8 cellular contexts compared by ENCODE assay signal in the genomic region with DNA sequence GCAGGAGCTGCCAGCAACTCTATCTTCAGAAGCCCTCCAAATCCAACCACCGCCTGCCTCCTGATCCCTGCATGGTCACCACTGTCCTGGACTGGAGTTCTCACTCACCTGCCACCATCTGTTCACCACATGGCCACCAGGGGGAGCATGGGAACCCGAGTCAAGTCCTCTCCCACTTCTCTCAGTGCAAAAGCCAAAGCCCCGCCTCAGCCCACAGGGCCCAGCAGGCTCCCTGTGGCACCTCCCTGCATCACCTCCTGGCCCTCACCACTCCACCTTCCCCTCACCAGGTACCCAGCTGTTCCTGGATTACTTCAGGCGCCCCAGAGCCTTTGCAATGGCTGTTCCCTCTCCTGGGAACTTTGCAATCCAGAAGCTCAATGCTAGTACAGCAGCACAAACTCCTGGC. TPM values are rescaled to one million over a fixed set of nuclear protein-coding genes. Genes with fewer than 3 reads are reported as not detected.
A peak's percentile ranks its signal among the peaks of the same experiment; 100 is the strongest.
DNase-seq lines count a peak whose midpoint lies in the region; ATAC-seq, FAIRE-seq and TF ChIP-seq lines count a peak whose summit lies in the region.

No MANE protein-coding gene starts in this region.

- H2AFZ ChIP-seq in keratinocyte (ENCODE audit: control insufficient read depth, low read length): no peak overlapping the region

- H3K4me3 ChIP-seq in brain microvascular endothelial cell (ENCODE audit: low read depth, low read length): no peak overlapping the region
- H3K4me3 ChIP-seq in keratinocyte (ENCODE audit: control insufficient read depth in 2 of 3, extremely low read depth in 1 of 3, insufficient read depth in 2 of 3, low read depth in 1 of 3, low read length in 3 of 3): no peak overlapping the region

- dilution Hi-C loops in keratinocyte (cut with MboI; ENCODE audit: extremely low pct_ligation_motif_present, low sequenced_read_pairs): no loop called here

- H3K9me1 ChIP-seq in keratinocyte (ENCODE audit: control insufficient read depth, extremely low read depth, insufficient read depth, low read length): no peaks in the 10 kb centered on the region

- H3K9ac ChIP-seq in keratinocyte (ENCODE audit: control insufficient read depth, extremely low read depth, insufficient read depth, low read length): no peak overlapping the region

- FAIRE-seq in keratinocyte (lab: Jason Lieb, UNC): no peak

- H3K4me1 ChIP-seq in keratinocyte (ENCODE audit: control insufficient read depth, extremely low read depth, insufficient read depth, low read length): no peaks in the 10 kb centered on the region

- H3K9me3 ChIP-seq in keratinocyte (ENCODE audit: control insufficient read depth, low read depth, low read length): no peaks in the 10 kb centered on the region

- H3K27ac ChIP-seq in VCaP (no peak overlapping the region), brain microvascular endothelial cell (no peak overlapping the region), keratinocyte (ENCODE audit: control insufficient read depth, insufficient read depth, low read length) (no peak overlapping the region)

- H3K4me2 ChIP-seq in keratinocyte (ENCODE audit: control insufficient read depth, extremely low read depth, insufficient read depth, low read depth, low read length): no peak overlapping the region

- peaks cover 12% of the 10 kb centered on the region for H3K79me2 ChIP-seq in keratinocyte (ENCODE audit: control insufficient read depth, insufficient read depth, low read length)

- in situ Hi-C loops in brain microvascular endothelial cell (cut with HindIII; ENCODE audit: low pct_ligation_motif_present, low sequenced_read_pairs): no loop called here

- peaks cover 51% of the 10 kb centered on the region for H3K36me3 ChIP-seq in brain microvascular endothelial cell (replicated peaks)
- H3K36me3 ChIP-seq in keratinocyte (ENCODE audit: control insufficient read depth in 2 of 2, extremely low read depth in 1 of 2, insufficient read depth in 2 of 2, low read length in 2 of 2): peaks cover 19 to 31% of the 10 kb centered on the region in 2 experiments

- H4K20me1 ChIP-seq in keratinocyte (ENCODE audit: control insufficient read depth, extremely low read depth, insufficient read depth, low read length): peaks cover 4% of the 10 kb centered on the region

- H3K27me3 ChIP-seq in brain microvascular endothelial cell (replicated peaks) (no peaks in the 10 kb centered on the region), keratinocyte (ENCODE audit: control insufficient read depth, extremely low read depth, insufficient read depth, low read length) (no peaks in the 10 kb centered on the region)

- no peak for ATAC-seq in HG02642 (IDR thresholded peaks at IDR 0.05; ENCODE audit: poor library complexity, unreplicated experiment)

- DNase-seq in activated gamma-delta T cell treated with Interleukin-2 at 50 U/mL for 16 hours: peak; percentile 86
- DNase-seq in activated gamma-delta T cell (lab: John Stamatoyannopoulos, UW): no peak
- peak; percentile 39 for DNase-seq in NCI-H2107 treated with DMSO at 0.1 percent for 48 hours (lab: John Stamatoyannopoulos, UW; ENCODE audit: unreplicated experiment)
- DNase-seq in brain microvascular endothelial cell: peak; percentile 74
- DNase-seq in keratinocyte (ENCODE audit: low read depth, low spot score): peak; percentile 57
- peak; percentile 77 for DNase-seq in stimulated activated CD4-positive, alpha-beta T cell treated with anti-CD3 and anti-CD28 coated beads, Interleukin-2, amount 100 ng/mL, for 4 hours (ENCODE audit: low read depth)

- TF ChIP-seq CTCF in VCaP (conservative IDR thresholded peaks at IDR 0.05) (peak; percentile 90), brain microvascular endothelial cell (IDR thresholded peaks at IDR 0.05; ENCODE audit: low read depth, low read length, missing control alignments) (peak; percentile 92), keratinocyte (optimal IDR thresholded peaks at IDR 0.05 in 1 of 3, IDR thresholded peaks at IDR 0.05 in 1 of 3, conservative IDR thresholded peaks at IDR 0.05 in 1 of 3; ENCODE audit: extremely low read depth in 1 of 3, insufficient read depth in 2 of 3, low read length in 3 of 3) (peak; percentile 91 to 95 (median 93))

RNA-seq across cellular contexts. Expression of gene DHPS, which starts 5.3 kb away (rescaled TPM):
- 36.5 to 45.0 TPM (median 37.2 TPM) in 3 replicates for polyA plus RNA-seq in keratinocyte
- 51.0 TPM for polyA plus RNA-seq in keratinocyte (2011; ENCODE audit: low read depth)
- 26.1 and 30.5 TPM in 2 replicates for polyA plus RNA-seq in keratinocyte (2011; cell fraction: cytosol; rRNA removed)
- polyA plus RNA-seq in keratinocyte (2011; cell fraction: nucleus; rRNA removed): 76.3 and 82.6 TPM in 2 replicates
- 38.1 and 59.4 TPM in 2 replicates for polyA plus RNA-seq in keratinocyte (2012; ENCODE audit: low replicate concordance)
- polyA minus RNA-seq in keratinocyte: 25.5 to 38.8 TPM (median 33.0 TPM) in 3 replicates
- 22.8 TPM for polyA minus RNA-seq in keratinocyte (2011; cell fraction: cytosol; rRNA and poly(A)+ RNA removed)
- polyA minus RNA-seq in keratinocyte (2011; cell fraction: nucleus; rRNA and poly(A)+ RNA removed): 18.2 and 19.0 TPM in 2 replicates

RNA-seq across cellular contexts. Expression of gene WDR83, which starts 9.8 kb away (rescaled TPM):
- polyA plus RNA-seq in keratinocyte: 3.8 to 5.6 TPM (median 5.0 TPM) in 3 replicates
- polyA plus RNA-seq in keratinocyte (2011; ENCODE audit: low read depth): 12.7 TPM
- polyA plus RNA-seq in keratinocyte (2011; cell fraction: cytosol; rRNA removed): 2.7 and 6.5 TPM in 2 replicates
- 5.0 and 7.5 TPM in 2 replicates for polyA plus RNA-seq in keratinocyte (2011; cell fraction: nucleus; rRNA removed)
- 9.2 and 10.0 TPM in 2 replicates for polyA plus RNA-seq in keratinocyte (2012; ENCODE audit: low replicate concordance)
- 4.1 to 9.5 TPM (median 5.6 TPM) in 3 replicates for polyA minus RNA-seq in keratinocyte
- polyA minus RNA-seq in keratinocyte (2011; cell fraction: cytosol; rRNA and poly(A)+ RNA removed): 7.9 TPM
- 5.0 and 5.4 TPM in 2 replicates for polyA minus RNA-seq in keratinocyte (2011; cell fraction: nucleus; rRNA and poly(A)+ RNA removed)

RNA-seq across cellular contexts. Expression of gene MAN2B1, which starts 9.8 kb away (rescaled TPM):
- 17.0 to 30.1 TPM (median 21.1 TPM) in 3 replicates for polyA plus RNA-seq in keratinocyte
- polyA plus RNA-seq in keratinocyte (2011; ENCODE audit: low read depth): 9.5 TPM
- polyA plus RNA-seq in keratinocyte (2011; cell fraction: cytosol; rRNA removed): 16.4 and 21.9 TPM in 2 replicates
- 55.0 and 85.8 TPM in 2 replicates for polyA plus RNA-seq in keratinocyte (2011; cell fraction: nucleus; rRNA removed)
- polyA plus RNA-seq in keratinocyte (2012; ENCODE audit: low replicate concordance): 38.0 and 45.6 TPM in 2 replicates
- 17.2 to 50.0 TPM (median 17.4 TPM) in 3 replicates for polyA minus RNA-seq in keratinocyte
- 27.2 TPM for polyA minus RNA-seq in keratinocyte (2011; cell fraction: cytosol; rRNA and poly(A)+ RNA removed)
- 41.0 and 45.8 TPM in 2 replicates for polyA minus RNA-seq in keratinocyte (2011; cell fraction: nucleus; rRNA and poly(A)+ RNA removed)

RNA-seq across cellular contexts. Expression of gene GNG14, which starts 11.4 kb away (rescaled TPM):
- not detected in 3 replicates for polyA plus RNA-seq in keratinocyte
- polyA plus RNA-seq in keratinocyte (2011; ENCODE audit: low read depth): not detected
- not detected in 2 replicates for polyA plus RNA-seq in keratinocyte (2011; cell fraction: cytosol; rRNA removed)
- not detected in 2 replicates for polyA plus RNA-seq in keratinocyte (2011; cell fraction: nucleus; rRNA removed)
- not detected in 2 replicates for polyA plus RNA-seq in keratinocyte (2012; ENCODE audit: low replicate concordance)
- polyA minus RNA-seq in keratinocyte: not detected in 3 replicates
- not detected for polyA minus RNA-seq in keratinocyte (2011; cell fraction: cytosol; rRNA and poly(A)+ RNA removed)
- polyA minus RNA-seq in keratinocyte (2011; cell fraction: nucleus; rRNA and poly(A)+ RNA removed): not detected in 2 replicates

RNA-seq across cellular contexts. Expression of gene FBXW9, which starts 20.0 kb away (rescaled TPM):
- polyA plus RNA-seq in keratinocyte: 5.6 to 11.2 TPM (median 8.1 TPM) in 3 replicates
- polyA plus RNA-seq in keratinocyte (2011; ENCODE audit: low read depth): 3.7 TPM
- polyA plus RNA-seq in keratinocyte (2011; cell fraction: cytosol; rRNA removed): 4.9 and 10.5 TPM in 2 replicates
- 16.7 and 22.8 TPM in 2 replicates for polyA plus RNA-seq in keratinocyte (2011; cell fraction: nucleus; rRNA removed)
- polyA plus RNA-seq in keratinocyte (2012; ENCODE audit: low replicate concordance): 6.5 and 10.3 TPM in 2 replicates
- polyA minus RNA-seq in keratinocyte: 5.6 to 8.8 TPM (median 7.5 TPM) in 3 replicates
- polyA minus RNA-seq in keratinocyte (2011; cell fraction: cytosol; rRNA and poly(A)+ RNA removed): 9.8 TPM
- polyA minus RNA-seq in keratinocyte (2011; cell fraction: nucleus; rRNA and poly(A)+ RNA removed): 6.6 and 8.0 TPM in 2 replicates
